8 cellular contexts compared by ENCODE assay signal in genomic region chr3:185936814-185937688, GRCh38. TPM values are rescaled to one million over a fixed set of nuclear protein-coding genes. Genes with fewer than 3 reads are reported as not detected.
DNase-seq lines count a peak whose midpoint lies in the region; FAIRE-seq and TF ChIP-seq lines count a peak whose summit lies in the region.

No MANE protein-coding gene starts in this region.

- peak overlapping the region; percentile 65 for H2AFZ ChIP-seq in neuronal stem cell (ENCODE audit: low read length)

- peak overlapping the region; percentile 100 for H3K4ac ChIP-seq in neuronal stem cell (ENCODE audit: low read length)

- TF ChIP-seq CTCF in HEK293 (tag by site-specific recombination; IDR thresholded peaks at IDR 0.05): no peak

- H3K9ac ChIP-seq in neuronal stem cell (ENCODE audit: low read depth, low read length, poor library complexity) (peak overlapping the region; percentile 100), subcutaneous abdominal adipose tissue (ENCODE audit: low read length in 5 of 5) (peak overlapping the region; percentile 79 to 100 (median 99))

- H2AK5ac ChIP-seq in neuronal stem cell (ENCODE audit: low read depth, low read length): peak overlapping the region; percentile 100

- CTCF ChIA-PET in HEK293 (lab: Yijun Ruan, JAX): interaction anchor here (0.7 to 2.0 kb wide), 4 partner anchors 10 to 651 kb away, joined by 3 to 5 read pairs (median 4); no protein-coding TSS in a partner anchor

- H3K79me1 ChIP-seq in neuronal stem cell (ENCODE audit: low read depth, low read length): peaks cover 4% of the 10 kb centered on the region

- H3K4me2 ChIP-seq in neuronal stem cell (ENCODE audit: insufficient read depth, low read length, poor library complexity, severe bottlenecking): peak overlapping the region; percentile 25

- H3K4me3 ChIP-seq in HEK293 (ENCODE audit: low read depth, low read length) (peak overlapping the region; percentile 98), SJCRH30 (peak overlapping the region; percentile 98), neuronal stem cell (ENCODE audit: low read length in 2 of 2) (peak overlapping the region; percentile 88 to 98), subcutaneous abdominal adipose tissue (ENCODE audit: low read depth in 1 of 5, low read length in 5 of 5) (peak overlapping the region; percentile 87 to 100 (median 99))

- POLR2A ChIA-PET in HEK293 (lab: Yijun Ruan, JAX): interaction anchor here (0.5 to 3.0 kb wide), 20 partner anchors 10 to 660 kb away, joined by 3 to 26 read pairs (median 5); partner anchors contain the start of genes DNAJB11 and IGF2BP2

- peak overlapping the region; percentile 100 for H3K18ac ChIP-seq in neuronal stem cell (ENCODE audit: low read length)

- H2BK5ac ChIP-seq in neuronal stem cell (ENCODE audit: low read length): peak overlapping the region; percentile 96

- FAIRE-seq in frontal cortex (lab: Jason Lieb, UNC): no peak

- H3K23ac ChIP-seq in neuronal stem cell (ENCODE audit: low read depth, low read length, poor library complexity): peak overlapping the region; percentile 100

- H3K4me1 ChIP-seq in HEK293 (ENCODE audit: control insufficient read depth, insufficient read depth, low read length): 0 out of 2 replicates have a peak, but pooled peaks cover 2% of the 10 kb centered on the region
- H3K4me1 ChIP-seq in SJCRH30: peaks cover 11% of the 10 kb centered on the region; the same call in 1 of the 2 replicates
- H3K4me1 ChIP-seq in neuronal stem cell (ENCODE audit: control insufficient read depth in 2 of 2, insufficient read depth in 1 of 2, low read depth in 1 of 2, low read length in 2 of 2): peaks cover 0 to 16% of the 10 kb centered on the region in 2 donors
- peaks cover 7 to 44% (median 40%) of the 10 kb centered on the region in 5 donors for H3K4me1 ChIP-seq in subcutaneous abdominal adipose tissue (ENCODE audit: control insufficient read depth in 5 of 5, insufficient read depth in 5 of 5, low read length in 5 of 5)

- H3K36me3 ChIP-seq in HEK293 (ENCODE audit: control insufficient read depth in 2 of 2, insufficient read depth in 1 of 2, low read length in 2 of 2) (peaks cover 0 to 36% of the 10 kb centered on the region in 2 experiments; a peak in 1 of 3 replicates), SJCRH30 (peaks cover 33% of the 10 kb centered on the region), neuronal stem cell (replicated peaks in 1 of 2; ENCODE audit: control insufficient read depth in 2 of 2, insufficient read depth in 2 of 2, low read length in 2 of 2) (peaks cover 0 to 41% of the 10 kb centered on the region in 2 donors), subcutaneous abdominal adipose tissue (ENCODE audit: control insufficient read depth in 5 of 5, insufficient read depth in 5 of 5, low read length in 5 of 5) (no peaks in the 10 kb centered on the region)

- DNase-seq in EH (ENCODE audit: low read depth): peak; percentile 91
- DNase-seq in MV-4-11 (lab: John Stamatoyannopoulos, UW): peak; percentile 67
- peak; percentile 89 to 91 for DNase-seq in SJCRH30
- DNase-seq in activated naive CD4-positive, alpha-beta T cell (lab: John Stamatoyannopoulos, UW): peak; percentile 68 to 82 (median 74)
- DNase-seq in frontal cortex (ENCODE audit: low spot score in 2 of 2): peak; percentile 49 to 57
- DNase-seq in neuronal stem cell (ENCODE audit: low spot score): peak; percentile 81

- no peak overlapping the region for H4K91ac ChIP-seq in neuronal stem cell (ENCODE audit: low read depth, low read length, poor library complexity)

- H3K27me3 ChIP-seq in SJCRH30: no peaks in the 10 kb centered on the region
- H3K27me3 ChIP-seq in neuronal stem cell (ENCODE audit: control insufficient read depth in 3 of 3, insufficient read depth in 3 of 3, low read depth in 1 of 3, low read length in 3 of 3): no peaks in the 10 kb centered on the region
- no peaks in the 10 kb centered on the region for H3K27me3 ChIP-seq in subcutaneous abdominal adipose tissue (ENCODE audit: control insufficient read depth in 5 of 5, insufficient read depth in 4 of 5, low read length in 5 of 5)

- peak overlapping the region; percentile 100 for H2BK15ac ChIP-seq in neuronal stem cell (ENCODE audit: low read length)

- H4K8ac ChIP-seq in neuronal stem cell (ENCODE audit: low read depth, low read length): peak overlapping the region; percentile 97

- no peak overlapping the region for H2BK120ac ChIP-seq in neuronal stem cell (ENCODE audit: low read depth, low read length)

- H3K9me3 ChIP-seq in HEK293 (ENCODE audit: control insufficient read depth, insufficient read depth, low read depth, low read length) (no peaks in the 10 kb centered on the region), SJCRH30 (replicated peaks) (no peaks in the 10 kb centered on the region), neuronal stem cell (replicated peaks in 1 of 2; ENCODE audit: control insufficient read depth in 2 of 2, insufficient read depth in 1 of 2, low read depth in 1 of 2, low read length in 2 of 2) (peaks cover 0 to 2% of the 10 kb centered on the region in 2 donors), subcutaneous abdominal adipose tissue (ENCODE audit: control insufficient read depth in 5 of 5, low read length in 5 of 5) (no peaks in the 10 kb centered on the region)

- no CpG with 5 or more reads among the region's 56 CpGs for WGBS in neuronal stem cell (ENCODE audit: extremely low coverage in 2 of 2, insufficient read length in 2 of 2, insufficient replicate concordance in 1 of 2), 2 donors

- H3K27ac ChIP-seq in HEK293 (ENCODE audit: extremely low read depth, low read depth, low read length): peak overlapping the region; percentile 97
- H3K27ac ChIP-seq in SJCRH30: peak overlapping the region; percentile 98
- peak overlapping the region; percentile 97 for H3K27ac ChIP-seq in neuronal stem cell (replicated peaks; ENCODE audit: low read length)
- H3K27ac ChIP-seq in subcutaneous abdominal adipose tissue (ENCODE audit: low read depth, low read length): peak overlapping the region; percentile 100

- peak overlapping the region; percentile 97 for H2BK12ac ChIP-seq in neuronal stem cell (ENCODE audit: low read length)

- H3K14ac ChIP-seq in neuronal stem cell (ENCODE audit: low read length): peak overlapping the region; percentile 89

TF ChIP-seq in HEK293, 187 proteins besides CTCF, POLR2A, EP300 and RAD21 (continues in another document):
- TF ChIP-seq, protein P1, sequence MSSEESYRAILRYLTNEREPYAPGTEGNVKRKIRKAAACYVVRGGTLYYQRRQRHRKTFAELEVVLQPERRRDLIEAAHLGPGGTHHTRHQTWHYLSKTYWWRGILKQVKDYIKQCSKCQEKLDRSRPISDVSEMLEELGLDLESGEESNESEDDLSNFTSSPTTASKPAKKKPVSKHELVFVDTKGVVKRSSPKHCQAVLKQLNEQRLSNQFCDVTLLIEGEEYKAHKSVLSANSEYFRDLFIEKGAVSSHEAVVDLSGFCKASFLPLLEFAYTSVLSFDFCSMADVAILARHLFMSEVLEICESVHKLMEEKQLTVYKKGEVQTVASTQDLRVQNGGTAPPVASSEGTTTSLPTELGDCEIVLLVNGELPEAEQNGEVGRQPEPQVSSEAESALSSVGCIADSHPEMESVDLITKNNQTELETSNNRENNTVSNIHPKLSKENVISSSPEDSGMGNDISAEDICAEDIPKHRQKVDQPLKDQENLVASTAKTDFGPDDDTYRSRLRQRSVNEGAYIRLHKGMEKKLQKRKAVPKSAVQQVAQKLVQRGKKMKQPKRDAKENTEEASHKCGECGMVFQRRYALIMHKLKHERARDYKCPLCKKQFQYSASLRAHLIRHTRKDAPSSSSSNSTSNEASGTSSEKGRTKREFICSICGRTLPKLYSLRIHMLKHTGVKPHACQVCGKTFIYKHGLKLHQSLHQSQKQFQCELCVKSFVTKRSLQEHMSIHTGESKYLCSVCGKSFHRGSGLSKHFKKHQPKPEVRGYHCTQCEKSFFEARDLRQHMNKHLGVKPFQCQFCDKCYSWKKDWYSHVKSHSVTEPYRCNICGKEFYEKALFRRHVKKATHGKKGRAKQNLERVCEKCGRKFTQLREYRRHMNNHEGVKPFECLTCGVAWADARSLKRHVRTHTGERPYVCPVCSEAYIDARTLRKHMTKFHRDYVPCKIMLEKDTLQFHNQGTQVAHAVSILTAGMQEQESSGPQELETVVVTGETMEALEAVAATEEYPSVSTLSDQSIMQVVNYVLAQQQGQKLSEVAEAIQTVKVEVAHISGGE (tag by site-specific recombination; conservative IDR thresholded peaks at IDR 0.05; ENCODE audit: low read depth): peak; percentile 65; the same call in 1 of the 2 replicates
- TF ChIP-seq IKZF3 (tag by site-specific recombination; IDR thresholded peaks at IDR 0.05): 0 out of 2 replicates have a peak, but pooled peaks have one; percentile 12
- TF ChIP-seq ZNF266 (tag by site-specific recombination; IDR thresholded peaks at IDR 0.05; ENCODE audit: low read depth): no peak
- TF ChIP-seq ZSCAN30 (tag by site-specific recombination; IDR thresholded peaks at IDR 0.05): peak; percentile 59
- TF ChIP-seq ZNF692 (tag by site-specific recombination; IDR thresholded peaks at IDR 0.05): peak; percentile 18; the same call in 1 of the 2 replicates
- peak; percentile 68; the same call in 1 of the 2 replicates for TF ChIP-seq ZBTB1 (tag by site-specific recombination; IDR thresholded peaks at IDR 0.05)
- peak; percentile 86 for TF ChIP-seq YY2 (tag by site-specific recombination; IDR thresholded peaks at IDR 0.05)
- peak; percentile 26; the same call in 1 of the 2 replicates for TF ChIP-seq ZNF660 (tag by site-specific recombination; IDR thresholded peaks at IDR 0.05)
- TF ChIP-seq ZNF223 (tag by site-specific recombination; IDR thresholded peaks at IDR 0.05): no peak

RNA-seq across cellular contexts. Expression of gene TRA2B, which starts 0.8 kb away (rescaled TPM):
- 304 and 358 TPM in 2 replicates for total RNA-seq in SJCRH30 (2014; rRNA removed; shearing (Covaris generic))
- total RNA-seq in frontal cortex: 163 TPM
- polyA plus RNA-seq in neuronal stem cell (2013, experiment 1 of 2): 305 TPM
- 338 TPM for polyA plus RNA-seq in neuronal stem cell (2013, experiment 2 of 2)

Comparison
In these comparisons a context has a peak if more than half of its experiments do, and no peak if none do; other contexts are left out.
1. Peak in every context shown above with its lines: DNase-seq, H3K4me3 ChIP-seq and H3K27ac ChIP-seq.